In the genomic region with DNA sequence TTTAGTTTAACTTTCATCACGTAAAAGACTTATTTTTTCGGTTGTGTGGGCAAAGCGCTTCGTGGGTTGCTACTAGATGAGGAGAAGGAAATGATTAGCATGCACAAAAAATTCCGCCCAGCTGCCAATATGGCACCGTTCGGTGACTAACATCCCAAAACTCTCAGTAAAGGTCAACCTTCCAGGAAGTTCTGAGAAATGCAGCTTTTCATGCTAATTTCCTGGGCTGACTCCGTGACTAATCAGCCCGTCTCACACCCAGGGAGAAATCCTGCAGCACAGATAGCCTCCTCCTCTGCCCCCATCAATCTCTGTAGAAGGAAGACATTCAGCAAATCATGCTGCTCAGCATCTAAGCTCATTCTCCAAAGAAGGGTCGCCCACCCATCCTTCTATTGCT, we compare ENCODE assay signal across 11 cellular contexts. TPM values are rescaled to one million over a fixed set of nuclear protein-coding genes. Genes with fewer than 3 reads are reported as not detected.
DNase-seq lines count a peak whose midpoint lies in the region; TF ChIP-seq lines count a peak whose summit lies in the region.
"Had no signal": no experiment of that assay in that cellular context is flagged by ENCODE, and none has a peak within 500 bp of the region (broad histone marks: within the 10 kb centered on the region; RNA-seq: fewer than 3 reads in every experiment).

No MANE protein-coding gene starts in this region.

- H3K4me1 ChIP-seq in breast epithelium (no peaks in the 10 kb centered on the region), adipocyte (ENCODE audit: control insufficient read depth, insufficient read depth, low read length) (peaks cover 15% of the 10 kb centered on the region)

- H3K4me1 Mint-ChIP-seq in MCF 10A (ENCODE audit: insufficient read depth, unreplicated experiment), result peaks cover 14% of the 10 kb centered on the region

- DNase-seq in MCF 10A (ENCODE audit: unreplicated experiment) (peak; percentile 79), breast epithelium (ENCODE audit: low spot score in 2 of 2) (no peak), adipocyte (ENCODE audit: low read depth) (peak; percentile 88), kidney glomerular epithelial cell (lab: John Stamatoyannopoulos, UW) (peak; percentile 87), ureter (ENCODE audit: low spot score) (peak; percentile 70), mesenteric fat pad (ENCODE audit: low spot score) (no peak), SHP77 (lab: John Stamatoyannopoulos, UW) (no peak), NCI-H446 treated with DMSO at 0.1 percent for 48 hours (lab: John Stamatoyannopoulos, UW) (no peak)
- DNase-seq: activated CD8-positive, alpha-beta memory T cell treated with anti-CD3 and anti-CD28 coated beads, Interleukin-2, amount 50 U/mL, for 48 hours; left colon; stimulated activated naive B cell treated with anti-CD40 and anti-IgM and Interleukin-4, amounts not matched to agents 10 μg/mL and 1 μg/mL and 100 μg/mL, for 72 hours had no signal

- no peaks in the 10 kb centered on the region for H3K9me3 Mint-ChIP-seq in MCF 10A (ENCODE audit: unreplicated experiment)
- H3K9me3 Mint-ChIP-seq: stimulated activated naive B cell treated with anti-CD40 and anti-IgM and Interleukin-4, amounts not matched to agents 10 μg/mL and 1 μg/mL and 100 μg/mL, for 72 hours had no signal

- H3K27me3 Mint-ChIP-seq in MCF 10A (ENCODE audit: insufficient read depth, unreplicated experiment), result no peaks in the 10 kb centered on the region
- H3K27me3 Mint-ChIP-seq: stimulated activated naive B cell treated with anti-CD40 and anti-IgM and Interleukin-4, amounts not matched to agents 10 μg/mL and 1 μg/mL and 100 μg/mL, for 72 hours had no signal

- H3K27me3 ChIP-seq in breast epithelium (no peaks in the 10 kb centered on the region), adipocyte (replicated peaks; ENCODE audit: control insufficient read depth, insufficient read depth, low read length) (no peaks in the 10 kb centered on the region)

- H3K9ac ChIP-seq in adipocyte (ENCODE audit: low read length), result no peak overlapping the region

- CTCF ChIA-PET in MCF 10A (lab: Yijun Ruan, JAX), result interaction anchor here (0.5 to 1.2 kb wide), 2 partner anchors 18 to 103 kb away, joined by 3 to 4 read pairs; no protein-coding TSS in a partner anchor

- H3K9me3 ChIP-seq in breast epithelium (no peaks in the 10 kb centered on the region), adipocyte (ENCODE audit: control insufficient read depth, low read length) (no peaks in the 10 kb centered on the region)

- TF ChIP-seq CTCF in MCF 10A (IDR thresholded peaks at IDR 0.05; ENCODE audit: unreplicated experiment) (no peak), breast epithelium (IDR thresholded peaks at IDR 0.05) (no peak)

- intact Hi-C loops in MCF 10A (cut with micrococcal nuclease) (no loop called here), breast epithelium (cut with DNase I; ENCODE audit: low total_unique reads) (no loop called here)

- H3K4me3 Mint-ChIP-seq in MCF 10A (ENCODE audit: unreplicated experiment), result no peak overlapping the region
- H3K4me3 Mint-ChIP-seq: stimulated activated naive B cell treated with anti-CD40 and anti-IgM and Interleukin-4, amounts not matched to agents 10 μg/mL and 1 μg/mL and 100 μg/mL, for 72 hours had no signal

- H3K36me3 Mint-ChIP-seq in MCF 10A (ENCODE audit: insufficient read depth, unreplicated experiment), result peaks cover 18% of the 10 kb centered on the region

- POLR2A ChIA-PET in MCF 10A (lab: Yijun Ruan, JAX), result interaction anchor here (1.1 kb wide), 1 partner anchor 8 kb away, joined by 3 read pairs; no protein-coding TSS in a partner anchor

- H3K36me3 ChIP-seq in breast epithelium (no peaks in the 10 kb centered on the region), adipocyte (ENCODE audit: control insufficient read depth, insufficient read depth, low read length, severe bottlenecking) (peaks cover 10% of the 10 kb centered on the region)

- no TSS peak for BruUV-seq in MCF 10A (replicated peaks; lab: Mats Ljungman, UMichigan)

- H3K27ac ChIP-seq in breast epithelium, result no peak overlapping the region

- H3K27ac Mint-ChIP-seq in MCF 10A (ENCODE audit: low read depth, unreplicated experiment), result no peak overlapping the region
- H3K27ac Mint-ChIP-seq: stimulated activated naive B cell treated with anti-CD40 and anti-IgM and Interleukin-4, amounts not matched to agents 10 μg/mL and 1 μg/mL and 100 μg/mL, for 72 hours had no signal

- no peak for TF ChIP-seq POLR2A in breast epithelium (IDR thresholded peaks at IDR 0.05)

- H3K4me3 ChIP-seq in breast epithelium (no peak overlapping the region), adipocyte (ENCODE audit: low read length) (no peak overlapping the region)

RNA-seq across cellular contexts. Expression of a gene that starts 34.1 kb away (rescaled TPM):
- total RNA-seq in MCF 10A (2022), result 19.0 and 20.5 TPM in 2 replicates
- total RNA-seq in breast epithelium, result 10 to 100 TPM; 26.7 to 44.2 (median 34.1) TPM
- total RNA-seq in ureter, result 60.8 TPM
- total RNA-seq in mesenteric fat pad, result 13.6 TPM

RNA-seq across cellular contexts. Expression of a gene that starts 49.5 kb away (rescaled TPM):
- not detected in 2 replicates for total RNA-seq in MCF 10A (2022)
- 1 to 10 TPM in 1 of 3 donors, under 1 TPM in 1, not detected in 1; 0.44 to 4.3 TPM for total RNA-seq in breast epithelium
- total RNA-seq in ureter, result not detected
- not detected for total RNA-seq in mesenteric fat pad

Comparison
In these comparisons a context has a peak if more than half of its experiments do, and no peak if none do; other contexts are left out.
1. DNase-seq: peak in MCF 10A (single experiment), adipocyte (single experiment), kidney glomerular epithelial cell (single experiment) and ureter (single experiment); none in breast epithelium (0 of 2), mesenteric fat pad (single experiment), SHP77 (0 of 2) and NCI-H446 treated with DMSO at 0.1 percent for 48 hours (single experiment).